16 cellular contexts compared by ENCODE assay signal in genomic region chr7:85287126-85287825, GRCh38.
DNase-seq lines count a peak whose midpoint lies in the region; TF ChIP-seq lines count a peak whose summit lies in the region.
"Had no signal": no experiment of that assay in that cellular context is flagged by ENCODE, and none has a peak within 500 bp of the region (broad histone marks: within the 10 kb centered on the region; RNA-seq: fewer than 3 reads in every experiment).

No MANE protein-coding gene starts in this region.

- H3K36me3 Mint-ChIP-seq in HFFc6 (ENCODE audit: low read depth): no peaks in the 10 kb centered on the region
- H3K36me3 Mint-ChIP-seq: activated naive CD4-positive, alpha-beta T cell treated with anti-CD3 and anti-CD28 coated beads, Interleukin-2, amount 50 U/mL, for 72 hours had no signal

- no peak overlapping the region for H3K4me3 Mint-ChIP-seq in HFFc6
- H3K4me3 Mint-ChIP-seq: activated CD4-positive, alpha-beta T cell treated with anti-CD3 and anti-CD28 coated beads for 36 hours had no signal

- H3K4me1 ChIP-seq in mesenchymal stem cell (ENCODE audit: control insufficient read depth, insufficient read depth, low read depth, low read length): no peaks in the 10 kb centered on the region
- H3K4me1 ChIP-seq: BLaER1, esophagus squamous epithelium, left lung, sigmoid colon had no signal

- no peak overlapping the region for H3K23ac ChIP-seq in mesenchymal stem cell (ENCODE audit: low read length in 2 of 2)

- in situ Hi-C loops in brain microvascular endothelial cell (cut with HindIII; ENCODE audit: low pct_ligation_motif_present, low sequenced_read_pairs): no loop called here

- no peak overlapping the region for H2BK120ac ChIP-seq in mesenchymal stem cell (ENCODE audit: low read depth, low read length)

- H3K27me3 ChIP-seq in brain microvascular endothelial cell (replicated peaks): no peaks in the 10 kb centered on the region
- H3K27me3 ChIP-seq in mesenchymal stem cell (ENCODE audit: control insufficient read depth in 1 of 2, insufficient read depth in 1 of 2, low read length in 2 of 2): no peaks in the 10 kb centered on the region
- H3K27me3 ChIP-seq: BLaER1, esophagus squamous epithelium, left lung, sigmoid colon had no signal

- no peak overlapping the region for H3K27ac ChIP-seq in brain microvascular endothelial cell
- no peak overlapping the region for H3K27ac ChIP-seq in mesenchymal stem cell (ENCODE audit: low read length, poor library complexity, severe bottlenecking)
- H3K27ac ChIP-seq: BLaER1, esophagus squamous epithelium, left lung, sigmoid colon had no signal

- H3K4me2 ChIP-seq in mesenchymal stem cell (ENCODE audit: low read length, poor library complexity, severe bottlenecking): no peak overlapping the region
- H3K4me2 ChIP-seq: BLaER1 had no signal

- H4K8ac ChIP-seq in mesenchymal stem cell (ENCODE audit: low read length): no peak overlapping the region

- H3K9me3 ChIP-seq in mesenchymal stem cell (ENCODE audit: control insufficient read depth, low read length): no peaks in the 10 kb centered on the region
- H3K9me3 ChIP-seq: BLaER1, esophagus squamous epithelium, left lung, sigmoid colon had no signal

- H2BK15ac ChIP-seq in mesenchymal stem cell (ENCODE audit: low read depth, poor library complexity, severe bottlenecking): no peak overlapping the region

- no peak overlapping the region for H3K14ac ChIP-seq in mesenchymal stem cell (ENCODE audit: low read length in 2 of 2)

- H3K4me3 ChIP-seq in brain microvascular endothelial cell (ENCODE audit: low read depth, low read length) (no peak overlapping the region), mesenchymal stem cell (ENCODE audit: insufficient read depth in 1 of 2, low read depth in 1 of 2, low read length in 2 of 2) (no peak overlapping the region)
- H3K4me3 ChIP-seq: BLaER1, esophagus squamous epithelium, left lung, sigmoid colon had no signal

- H3K9ac ChIP-seq in mesenchymal stem cell (ENCODE audit: low read length): no peak overlapping the region
- H3K9ac ChIP-seq: BLaER1 had no signal

- no peaks in the 10 kb centered on the region for H3K36me3 ChIP-seq in brain microvascular endothelial cell (replicated peaks)
- H3K36me3 ChIP-seq in mesenchymal stem cell (ENCODE audit: control insufficient read depth in 1 of 2, insufficient read depth in 2 of 2, low read depth in 1 of 2, low read length in 2 of 2): no peaks in the 10 kb centered on the region
- H3K36me3 ChIP-seq: BLaER1, esophagus squamous epithelium, left lung, sigmoid colon had no signal

- H3K27me3 Mint-ChIP-seq in HFFc6 (ENCODE audit: insufficient read depth): no peaks in the 10 kb centered on the region; the same call in 1 of the 2 replicates
- H3K27me3 Mint-ChIP-seq: activated CD4-positive, alpha-beta T cell treated with anti-CD3 and anti-CD28 coated beads for 36 hours had no signal

- H3K27ac Mint-ChIP-seq in HFFc6: no peak overlapping the region
- H3K27ac Mint-ChIP-seq: activated CD4-positive, alpha-beta T cell treated with anti-CD3 and anti-CD28 coated beads for 36 hours; activated naive CD4-positive, alpha-beta T cell treated with anti-CD3 and anti-CD28 coated beads, Interleukin-2, amount 50 U/mL, for 72 hours had no signal

- WGBS in mesenchymal stem cell: 60% methylated on average over 1 of the region's 4 CpGs

- H2AK5ac ChIP-seq in mesenchymal stem cell (ENCODE audit: low read length, severe bottlenecking): no peak overlapping the region

- DNase-seq in AG20443 (ENCODE audit: low spot score): peak; percentile 22
- DNase-seq in HFFc6: peak; percentile 71
- peak; percentile 68 for DNase-seq in brain microvascular endothelial cell
- peak; percentile 14 for DNase-seq in mesenchymal stem cell
- DNase-seq in NCI-H1694 treated with DMSO at 0.1 percent for 48 hours (lab: John Stamatoyannopoulos, UW): no peak
- DNase-seq in OCI-M2 (lab: John Stamatoyannopoulos, UW; ENCODE audit: unreplicated experiment): no peak
- no peak for DNase-seq in globus pallidus (ENCODE audit: low spot score)
- no peak for DNase-seq in MV-4-11 (lab: John Stamatoyannopoulos, UW)
- DNase-seq: activated CD4-positive, alpha-beta T cell treated with anti-CD3 and anti-CD28 coated beads for 36 hours; esophagus squamous epithelium; left lung; SIG-M5; sigmoid colon; stimulated activated CD4-positive, alpha-beta T cell treated with anti-CD3 and anti-CD28 coated beads, Interleukin-2, amount 100 ng/mL, for 48 hours had no signal

- no peaks in the 10 kb centered on the region for H3K9me3 Mint-ChIP-seq in HFFc6

- no peak overlapping the region for H2BK5ac ChIP-seq in mesenchymal stem cell (ENCODE audit: low read depth, low read length, poor library complexity, severe bottlenecking)

- H4K91ac ChIP-seq in mesenchymal stem cell (ENCODE audit: low read length): no peak overlapping the region

- H3K4ac ChIP-seq in mesenchymal stem cell (ENCODE audit: low read depth in 1 of 2, low read length in 2 of 2): no peak overlapping the region

- H3K4me1 Mint-ChIP-seq in HFFc6 (ENCODE audit: low read depth): peaks cover 12% of the 10 kb centered on the region
- H3K4me1 Mint-ChIP-seq: activated CD4-positive, alpha-beta T cell treated with anti-CD3 and anti-CD28 coated beads for 36 hours had no signal

- no peak overlapping the region for H3K18ac ChIP-seq in mesenchymal stem cell (ENCODE audit: low read depth in 1 of 2, low read length in 2 of 2)

- TF ChIP-seq CTCF in HFFc6 (IDR thresholded peaks at IDR 0.05) (no peak), brain microvascular endothelial cell (IDR thresholded peaks at IDR 0.05; ENCODE audit: low read depth, low read length, missing control alignments) (no peak)

- H2AFZ ChIP-seq in mesenchymal stem cell (ENCODE audit: low read depth, low read length): no peak overlapping the region

- no peaks in the 10 kb centered on the region for H3K79me1 ChIP-seq in mesenchymal stem cell (replicated peaks; ENCODE audit: low read length, poor library complexity, severe bottlenecking)

- H2BK12ac ChIP-seq in mesenchymal stem cell (ENCODE audit: low read length in 2 of 2): no peak overlapping the region

Comparison
In these comparisons a context has a peak if more than half of its experiments do, and no peak if none do; other contexts are left out.
1. DNase-seq: peak in AG20443 (single experiment), HFFc6 (single experiment), brain microvascular endothelial cell (single experiment) and mesenchymal stem cell (single experiment); none in NCI-H1694 treated with DMSO at 0.1 percent for 48 hours (single experiment), OCI-M2 (single experiment), globus pallidus (single experiment) and MV-4-11 (single experiment).